5 cellular contexts compared by ENCODE assay signal in the genomic region with DNA sequence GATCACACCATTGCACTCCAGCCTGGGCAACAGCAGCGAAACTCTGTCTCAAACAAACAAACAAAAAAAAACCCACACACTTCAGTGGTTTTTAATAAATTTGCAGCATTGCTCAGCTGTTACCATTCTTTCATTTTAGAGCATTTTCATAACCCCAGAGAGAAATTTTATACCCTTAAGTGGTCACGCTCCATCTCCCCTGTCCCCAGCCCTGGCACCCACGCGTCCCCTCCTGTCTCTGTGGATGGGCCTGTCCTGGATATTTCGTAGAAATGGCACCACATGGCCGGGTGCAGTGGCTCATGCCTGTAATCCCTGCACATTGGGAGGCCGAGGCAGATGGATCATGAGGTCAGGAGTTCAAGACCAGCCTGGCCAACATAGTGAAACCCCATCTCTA.
"Had no signal": no experiment of that assay in that cellular context is flagged by ENCODE, and none has a peak within 500 bp of the region (broad histone marks: within the 10 kb centered on the region; RNA-seq: fewer than 3 reads in every experiment).

No MANE protein-coding gene starts in this region.

- DNase-seq: H9, HCEC 1CT, IMR-90 had no signal

- H3K4me3 ChIP-seq: GM23338, K562 had no signal

- ATAC-seq: GM23338, K562 had no signal
